Comparison of ENCODE assay signal across 13 cellular contexts in genomic region chr5:137470111-137470920, GRCh38. TPM values are rescaled to one million over a fixed set of nuclear protein-coding genes. Genes with fewer than 3 reads are reported as not detected.
DNase-seq lines count a peak whose midpoint lies in the region; ATAC-seq and TF ChIP-seq lines count a peak whose summit lies in the region.
"Had no signal": no experiment of that assay in that cellular context is flagged by ENCODE, and none has a peak within 500 bp of the region (broad histone marks: within the 10 kb centered on the region; RNA-seq: fewer than 3 reads in every experiment).

No MANE protein-coding gene starts in this region.

- H3K27me3 Mint-ChIP-seq in naive thymus-derived CD4-positive, alpha-beta T cell = peaks cover 2 to 26% (median 14%) of the 10 kb centered on the region in 5 donors
- H3K27me3 Mint-ChIP-seq in T-helper 17 cell = peaks cover 40% of the 10 kb centered on the region

- H3K27ac ChIP-seq in Panc1 (ENCODE audit: low read length) (no peak overlapping the region), epithelial cell of prostate (peak overlapping the region; percentile 45)
- H3K27ac ChIP-seq in naive thymus-derived CD4-positive, alpha-beta T cell (ENCODE audit: low read depth, low read length) = no peak overlapping the region
- H3K27ac ChIP-seq: pancreas had no signal

- intact Hi-C loops in Panc1 (cut with micrococcal nuclease; ENCODE audit: unreplicated experiment) = no loop called here
- intact Hi-C loops in posterior vena cava (cut with DNase I) = loop anchor here in 1 of 2 donors (10.0 kb wide), 1 partner anchor 386 kb away; no protein-coding TSS in a partner anchor
- intact Hi-C loops in naive thymus-derived CD4-positive, alpha-beta T cell (cut with micrococcal nuclease) = no loop called here

- H3K4me1 ChIP-seq in Panc1 (ENCODE audit: control insufficient read depth, insufficient read depth, low read length) = no peaks in the 10 kb centered on the region
- no peaks in the 10 kb centered on the region for H3K4me1 ChIP-seq in naive thymus-derived CD4-positive, alpha-beta T cell (ENCODE audit: control insufficient read depth in 2 of 2, insufficient read depth in 2 of 2, low read length in 2 of 2)
- H3K4me1 ChIP-seq: pancreas had no signal

- H3K4me3 Mint-ChIP-seq in naive thymus-derived CD4-positive, alpha-beta T cell = no peak overlapping the region
- no peak overlapping the region for H3K4me3 Mint-ChIP-seq in T-helper 17 cell

- DNase-seq in Caki2 (ENCODE audit: low read depth) (peak; percentile 83), Panc1 (ENCODE audit: low read depth, low spot score) (peak; percentile 96), epithelial cell of prostate (ENCODE audit: low read depth, low spot score) (peak; percentile 82), posterior vena cava (ENCODE audit: low spot score) (peak; percentile 85), OCI-M2 (lab: John Stamatoyannopoulos, UW; ENCODE audit: unreplicated experiment) (no peak), T-helper 17 cell (no peak)
- DNase-seq in activated effector memory CD4-positive, alpha-beta T cell treated with Interleukin-2 at 50 U/mL for 16 hours = no peak
- DNase-seq in naive thymus-derived CD4-positive, alpha-beta T cell = no peak
- DNase-seq: Calu3, cortex of kidney, MV-4-11, NCI-H748 treated with DMSO at 0.1 percent for 48 hours, pancreas had no signal

- H3K36me3 Mint-ChIP-seq in naive thymus-derived CD4-positive, alpha-beta T cell = no peaks in the 10 kb centered on the region
- no peaks in the 10 kb centered on the region for H3K36me3 Mint-ChIP-seq in T-helper 17 cell (ENCODE audit: low read depth)

- ATAC-seq in Panc1 (peak; percentile 90), T-helper 17 cell (no peak)
- ATAC-seq in naive thymus-derived CD4-positive, alpha-beta T cell = no peak

- no TSS peak for BruUV-seq in Panc1 (replicated peaks; lab: Mats Ljungman, UMichigan)

- no peak for TF ChIP-seq CTCF in Panc1 (IDR thresholded peaks at IDR 0.05)

- no peak overlapping the region for H3K27ac Mint-ChIP-seq in naive thymus-derived CD4-positive, alpha-beta T cell
- H3K27ac Mint-ChIP-seq in T-helper 17 cell = no peak overlapping the region

- peaks cover 0 to 3% (median 0%) of the 10 kb centered on the region in 11 donors for H3K9me3 Mint-ChIP-seq in naive thymus-derived CD4-positive, alpha-beta T cell

- CTCF ChIA-PET in Panc1 (lab: Charles Lee) = no interaction called here
- CTCF ChIA-PET in naive thymus-derived CD4-positive, alpha-beta T cell (lab: Charles Lee) = no interaction called here

- H3K9me3 ChIP-seq in Panc1 (ENCODE audit: control insufficient read depth, insufficient read depth, low read depth, low read length) (no peaks in the 10 kb centered on the region), T-helper 17 cell (ENCODE audit: control insufficient read depth, low read length, poor library complexity, severe bottlenecking) (no peaks in the 10 kb centered on the region)
- no peaks in the 10 kb centered on the region for H3K9me3 ChIP-seq in naive thymus-derived CD4-positive, alpha-beta T cell (ENCODE audit: control insufficient read depth in 2 of 3, low read length in 3 of 3)
- H3K9me3 ChIP-seq: pancreas had no signal

- in situ Hi-C loops in Caki2 (cut with HindIII; ENCODE audit: low pct_unique_long_range_greater_than_20kb, low sequenced_read_pairs) = no loop called here
- in situ Hi-C loops in Panc1 (cut with HindIII; ENCODE audit: low pct_unique_long_range_greater_than_20kb, low sequenced_read_pairs) = no loop called here

- no peaks in the 10 kb centered on the region for H3K36me3 ChIP-seq in Panc1 (ENCODE audit: control insufficient read depth, insufficient read depth, low read length)
- no peaks in the 10 kb centered on the region for H3K36me3 ChIP-seq in naive thymus-derived CD4-positive, alpha-beta T cell (ENCODE audit: control insufficient read depth in 2 of 3, insufficient read depth in 3 of 3, low read length in 3 of 3)
- H3K36me3 ChIP-seq: pancreas had no signal

- no peaks in the 10 kb centered on the region for H3K4me1 Mint-ChIP-seq in naive thymus-derived CD4-positive, alpha-beta T cell
- H3K4me1 Mint-ChIP-seq in T-helper 17 cell = no peaks in the 10 kb centered on the region

- 0 out of 2 replicates have a peak, but pooled peaks cover 2% of the 10 kb centered on the region for H3K27me3 ChIP-seq in Panc1 (ENCODE audit: control insufficient read depth, insufficient read depth, low read length)
- peaks cover 0 to 6% of the 10 kb centered on the region in 2 donors for H3K27me3 ChIP-seq in naive thymus-derived CD4-positive, alpha-beta T cell (ENCODE audit: control insufficient read depth in 2 of 2, insufficient read depth in 2 of 2, low read length in 2 of 2)

- POLR2A ChIA-PET in Panc1 (lab: Charles Lee) = no interaction called here
- POLR2A ChIA-PET in naive thymus-derived CD4-positive, alpha-beta T cell (lab: Charles Lee) = no interaction called here

- no peak overlapping the region for H3K4me3 ChIP-seq in Panc1 (ENCODE audit: low read depth in 2 of 2, low read length in 2 of 2)
- no peak overlapping the region for H3K4me3 ChIP-seq in naive thymus-derived CD4-positive, alpha-beta T cell (ENCODE audit: low read length)
- H3K4me3 ChIP-seq: pancreas had no signal

RNA-seq across cellular contexts. Expression of gene SPOCK1, which starts 28.8 kb away (rescaled TPM):
- 22.4 and 25.6 TPM in 2 replicates for total RNA-seq in Caki2 (2014; rRNA removed; shearing (Covaris generic); ENCODE audit: low replicate concordance)
- total RNA-seq in Panc1 (2021; ENCODE audit: unreplicated experiment) (15.6 TPM), posterior vena cava (100 to 1,000 TPM; 100 to 106 TPM), T-helper 17 cell (not detected)
- 11.3 TPM for polyA plus RNA-seq in Panc1 (2012; ENCODE audit: insufficient read length)
- total RNA-seq in naive thymus-derived CD4-positive, alpha-beta T cell = 1 to 10 TPM in 1 of 5 experiments, not detected in 4; 2.8 TPM
- polyA plus RNA-seq in naive thymus-derived CD4-positive, alpha-beta T cell = not detected

Comparison
In these comparisons a context has a peak if more than half of its experiments do, and no peak if none do; other contexts are left out.
1. DNase-seq: peak in Caki2 (single experiment), Panc1 (single experiment), epithelial cell of prostate (single experiment) and posterior vena cava (single experiment); none in activated effector memory CD4-positive, alpha-beta T cell treated with Interleukin-2 at 50 U/mL for 16 hours (single experiment), naive thymus-derived CD4-positive, alpha-beta T cell (0 of 9), OCI-M2 (single experiment) and T-helper 17 cell (0 of 3).